8 cellular contexts compared by ENCODE assay signal in genomic region chr17:19377602-19378415, GRCh38. TPM values are rescaled to one million over a fixed set of nuclear protein-coding genes. Genes with fewer than 3 reads are reported as not detected.
DNase-seq lines count a peak whose midpoint lies in the region; ATAC-seq and TF ChIP-seq lines count a peak whose summit lies in the region.

No MANE protein-coding gene starts in this region.

- DNase-seq in NCI-H69 (lab: John Stamatoyannopoulos, UW), result peak; percentile 96
- DNase-seq in activated CD4-positive, alpha-beta T cell treated with anti-CD3 and anti-CD28 coated beads, Interleukin-2, amount 50 U/mL, for 1 hour, result peak; percentile 87
- peak; percentile 77 for DNase-seq in cortex of kidney (lab: John Stamatoyannopoulos, UW)
- peak; percentile 96 to 99 for DNase-seq in left colon
- peak; percentile 80 to 88 for DNase-seq in stimulated activated CD4-positive, alpha-beta T cell treated with anti-CD3 and anti-CD28 coated beads, Interleukin-1b, Interleukin-23, amount 100 ng/mL, for 4 hours (ENCODE audit: low read depth in 2 of 2)

- peak; percentile 93 for ATAC-seq in GM19372 (IDR thresholded peaks at IDR 0.05; ENCODE audit: low read depth, unreplicated experiment)
- peak; percentile 89 for ATAC-seq in HG03521 (IDR thresholded peaks at IDR 0.05; ENCODE audit: unreplicated experiment)
- peak; percentile 84 for ATAC-seq in left colon

- peak overlapping the region; percentile 88 for H3K27ac ChIP-seq in C4-2B

- intact Hi-C loops in left colon (cut with DNase I, micrococcal nuclease), result no loop called here

- TF ChIP-seq CTCF in C4-2B (conservative IDR thresholded peaks at IDR 0.05), result no peak

RNA-seq across cellular contexts. Expression of gene MAPK7, which starts 0.5 kb away (rescaled TPM):
- 10 to 100 TPM; 42.5 to 47.4 TPM for total RNA-seq in left colon

RNA-seq across cellular contexts. Expression of gene MFAP4, which starts 9.2 kb away (rescaled TPM):
- total RNA-seq in left colon, result 10 to 100 TPM; 12.9 to 68.6 TPM

RNA-seq across cellular contexts. Expression of gene B9D1, which starts 15.3 kb away (rescaled TPM):
- total RNA-seq in left colon, result 1 to 10 TPM; 7.1 to 7.3 TPM

RNA-seq across cellular contexts. Expression of gene RNF112, which starts 33.2 kb away (rescaled TPM):
- total RNA-seq in left colon, result 1 to 10 TPM; 4.0 to 4.6 TPM

Comparison
In these comparisons a context has a peak if more than half of its experiments do, and no peak if none do; other contexts are left out.
1. Peak in every context shown above with its lines: DNase-seq, ATAC-seq and H3K27ac ChIP-seq.